Comparison of ENCODE assay signal across 13 cellular contexts in genomic region chr10:76082956-76083355, GRCh38.
DNase-seq lines count a peak whose midpoint lies in the region; ATAC-seq and TF ChIP-seq lines count a peak whose summit lies in the region.
"Had no signal": no experiment of that assay in that cellular context is flagged by ENCODE, and none has a peak within 500 bp of the region (broad histone marks: within the 10 kb centered on the region; RNA-seq: fewer than 3 reads in every experiment).

No MANE protein-coding gene starts in this region.

- peak; percentile 28 for DNase-seq in AG08395 (ENCODE audit: low spot score)
- peak; percentile 37 for DNase-seq in HK-2 (ENCODE audit: unreplicated experiment)
- peak; percentile 95 for DNase-seq in astrocyte of the cerebellum (ENCODE audit: low read depth)
- DNase-seq in islet precursor cell = peak; percentile 93
- DNase-seq in T-helper 9 cell = no peak
- DNase-seq in NCI-H2029 (lab: John Stamatoyannopoulos, UW) = no peak
- DNase-seq: activated CD4-positive, alpha-beta T cell treated with anti-CD3 and anti-CD28 coated beads, Interleukin-2, amount 50 U/mL, for 1 hour; dermis blood vessel endothelial cell; GOT3; NCI-H748 treated with DMSO at 0.1 percent for 48 hours had no signal

- no peak overlapping the region for H3K4me3 ChIP-seq in astrocyte of the cerebellum (ENCODE audit: low read depth, low read length)
- H3K4me3 ChIP-seq: tibial nerve had no signal

- no peak for TF ChIP-seq CTCF in astrocyte of the cerebellum (IDR thresholded peaks at IDR 0.05; ENCODE audit: low read depth, low read length, missing control alignments)

- in situ Hi-C loops in astrocyte of the cerebellum (cut with HindIII; ENCODE audit: low sequenced_read_pairs) = no loop called here

- ATAC-seq in GM18511 (IDR thresholded peaks at IDR 0.05; ENCODE audit: unreplicated experiment) (no peak), GM18907 (IDR thresholded peaks at IDR 0.05; ENCODE audit: unreplicated experiment) (no peak)

Comparison
In these comparisons a context has a peak if more than half of its experiments do, and no peak if none do; other contexts are left out.
1. DNase-seq: peak in AG08395 (single experiment), HK-2 (single experiment), astrocyte of the cerebellum (single experiment) and islet precursor cell (single experiment); none in T-helper 9 cell (single experiment) and NCI-H2029 (single experiment).